Comparison of ENCODE assay signal across 8 cellular contexts in the genomic region with DNA sequence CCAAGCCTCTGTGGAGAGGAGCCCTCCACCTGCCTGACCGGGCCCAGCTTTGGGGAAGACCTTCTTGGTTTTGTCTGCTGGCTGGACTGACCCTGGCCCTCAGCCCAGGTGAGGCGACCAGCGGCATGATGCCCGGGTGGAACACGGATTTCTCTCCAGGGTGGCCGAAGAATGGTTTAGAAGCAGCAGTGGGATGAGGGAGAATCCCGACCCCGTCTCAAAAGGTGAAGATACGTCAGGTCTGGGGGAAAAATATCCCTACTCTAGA. TPM values are rescaled to one million over a fixed set of nuclear protein-coding genes. Genes with fewer than 3 reads are reported as not detected.
DNase-seq lines count a peak whose midpoint lies in the region; ATAC-seq and TF ChIP-seq lines count a peak whose summit lies in the region.

No MANE protein-coding gene starts in this region.

- no peaks in the 10 kb centered on the region for H3K36me3 Mint-ChIP-seq in stimulated activated memory B cell treated with anti-CD40 and anti-IgM and Interleukin-4, amounts not matched to agents 10 μg/mL and 1 μg/mL and 100 μg/mL, for 72 hours

- no peaks in the 10 kb centered on the region for H3K9me3 ChIP-seq in GM23248 (ENCODE audit: low read depth)
- no peaks in the 10 kb centered on the region for H3K9me3 ChIP-seq in hepatocyte (ENCODE audit: low read depth)

- H3K4me3 Mint-ChIP-seq in stimulated activated memory B cell treated with anti-CD40 and anti-IgM and Interleukin-4, amounts not matched to agents 10 μg/mL and 1 μg/mL and 100 μg/mL, for 72 hours = peak overlapping the region; percentile 99

- peak overlapping the region; percentile 85 for H3K4me3 ChIP-seq in GM23248
- H3K4me3 ChIP-seq in WI38 (ENCODE audit: low read depth, low read length) = peak overlapping the region; percentile 84
- H3K4me3 ChIP-seq in hepatocyte = peak overlapping the region; percentile 90

- H3K27me3 Mint-ChIP-seq in stimulated activated memory B cell treated with anti-CD40 and anti-IgM and Interleukin-4, amounts not matched to agents 10 μg/mL and 1 μg/mL and 100 μg/mL, for 72 hours = no peaks in the 10 kb centered on the region

- H3K36me3 ChIP-seq in GM23248 (ENCODE audit: low read depth) (no peaks in the 10 kb centered on the region), hepatocyte (replicated peaks; ENCODE audit: insufficient read depth, low read depth) (no peaks in the 10 kb centered on the region)

- TF ChIP-seq CTCF in WI38 (IDR thresholded peaks at IDR 0.05; ENCODE audit: low read depth, low read length) (no peak), hepatocyte (IDR thresholded peaks at IDR 0.05; ENCODE audit: poor library complexity) (no peak)

- H2AFZ ChIP-seq in GM23248 (peak overlapping the region; percentile 83), hepatocyte (peak overlapping the region; percentile 86)

- H3F3A ChIP-seq in GM23248 (ENCODE audit: insufficient read depth) = no peaks in the 10 kb centered on the region; the same call in 1 of the 2 replicates

- ATAC-seq in stimulated activated memory B cell treated with anti-CD40 and anti-IgM and Interleukin-4, amounts not matched to agents 10 μg/mL and 1 μg/mL and 100 μg/mL, for 72 hours = no peak
- no peak for ATAC-seq in HG02840 (IDR thresholded peaks at IDR 0.05; ENCODE audit: low FRiP score, unreplicated experiment)

- H3K79me2 ChIP-seq in GM23248 (ENCODE audit: insufficient read depth) (peaks cover 26% of the 10 kb centered on the region), hepatocyte (peaks cover 31% of the 10 kb centered on the region)

- H3K9me2 ChIP-seq in GM23248 (ENCODE audit: insufficient read depth) (no peaks in the 10 kb centered on the region), hepatocyte (replicated peaks; ENCODE audit: insufficient read depth) (no peaks in the 10 kb centered on the region)

- peaks cover 29% of the 10 kb centered on the region for H3K4me1 Mint-ChIP-seq in stimulated activated memory B cell treated with anti-CD40 and anti-IgM and Interleukin-4, amounts not matched to agents 10 μg/mL and 1 μg/mL and 100 μg/mL, for 72 hours

- no peaks in the 10 kb centered on the region for H3K27me3 ChIP-seq in GM23248 (replicated peaks; ENCODE audit: insufficient read depth)
- no peaks in the 10 kb centered on the region for H3K27me3 ChIP-seq in hepatocyte

- H3K27ac Mint-ChIP-seq in stimulated activated memory B cell treated with anti-CD40 and anti-IgM and Interleukin-4, amounts not matched to agents 10 μg/mL and 1 μg/mL and 100 μg/mL, for 72 hours = peak overlapping the region; percentile 99

- H3K27ac ChIP-seq in GM23248 (peak overlapping the region; percentile 79), hepatocyte (peak overlapping the region; percentile 97)

- peak overlapping the region; percentile 92 for H3K4me2 ChIP-seq in GM23248 (ENCODE audit: unreplicated experiment)
- peak overlapping the region; percentile 98 for H3K4me2 ChIP-seq in hepatocyte

- in situ Hi-C loops in GM23248 (cut with MboI) = no loop called here

- H3K4me1 ChIP-seq in GM23248 (ENCODE audit: insufficient read depth) (peaks cover 4% of the 10 kb centered on the region; the same call in 1 of the 2 replicates), hepatocyte (ENCODE audit: insufficient read depth) (peaks cover 13% of the 10 kb centered on the region)

- H3K9ac ChIP-seq in GM23248 = peak overlapping the region; percentile 89

- no peaks in the 10 kb centered on the region for H4K20me1 ChIP-seq in GM23248 (ENCODE audit: insufficient read depth)
- H4K20me1 ChIP-seq in hepatocyte (ENCODE audit: insufficient read depth, poor library complexity, severe bottlenecking) = no peaks in the 10 kb centered on the region

- no peaks in the 10 kb centered on the region for H3K9me3 Mint-ChIP-seq in stimulated activated memory B cell treated with anti-CD40 and anti-IgM and Interleukin-4, amounts not matched to agents 10 μg/mL and 1 μg/mL and 100 μg/mL, for 72 hours

- no peak for DNase-seq in GM23248
- DNase-seq in hepatocyte (ENCODE audit: low spot score) = no peak
- no peak for DNase-seq in NCI-H82 (lab: John Stamatoyannopoulos, UW)
- DNase-seq in T-helper 9 cell = no peak
- no peak for DNase-seq in kidney glomerular epithelial cell (lab: John Stamatoyannopoulos, UW)

- WGBS in GM23248 (ENCODE audit: low coverage in 1 of 2, low lambda C conversion rate in 2 of 2, missing lambda C conversion rate in 2 of 2), 2 experiments = 8 to 10% methylated on average over 9 of the region's 9 CpGs
- 20% methylated on average over 9 of the region's 9 CpGs for WGBS in hepatocyte (ENCODE audit: low lambda C conversion rate, missing lambda C conversion rate)

RNA-seq across cellular contexts. Expression of a gene that starts 15.7 kb away (rescaled TPM):
- 2.4 and 6.2 TPM in 2 replicates for total RNA-seq in GM23248 (2014; rRNA removed; shearing (Covaris generic))
- polyA plus RNA-seq in GM23248 (2016; fragmentation: Nextera tagmentation; extraction: Ambion mirVana) (0.56 and 0.75 TPM in 2 replicates), hepatocyte (3.6 TPM in 2 replicates)
- total RNA-seq in hepatocyte = 8.6 and 13.0 TPM in 2 replicates

RNA-seq across cellular contexts. Expression of a gene that starts 21.1 kb away (rescaled TPM):
- 154 and 164 TPM in 2 replicates for total RNA-seq in GM23248 (2014; rRNA removed; shearing (Covaris generic))
- polyA plus RNA-seq in GM23248 (2016; fragmentation: Nextera tagmentation; extraction: Ambion mirVana) (16.9 and 17.9 TPM in 2 replicates), hepatocyte (155 and 159 TPM in 2 replicates)
- total RNA-seq in hepatocyte = 120 and 124 TPM in 2 replicates

RNA-seq across cellular contexts. Expression of a gene that starts 48.5 kb away (rescaled TPM):
- 23.3 and 24.5 TPM in 2 replicates for total RNA-seq in GM23248 (2014; rRNA removed; shearing (Covaris generic))
- polyA plus RNA-seq in GM23248 (2016; fragmentation: Nextera tagmentation; extraction: Ambion mirVana) (2.5 and 2.7 TPM in 2 replicates), hepatocyte (7.6 and 9.5 TPM in 2 replicates)
- 12.0 and 20.3 TPM in 2 replicates for total RNA-seq in hepatocyte
